17 cellular contexts compared by ENCODE assay signal in the genomic region with DNA sequence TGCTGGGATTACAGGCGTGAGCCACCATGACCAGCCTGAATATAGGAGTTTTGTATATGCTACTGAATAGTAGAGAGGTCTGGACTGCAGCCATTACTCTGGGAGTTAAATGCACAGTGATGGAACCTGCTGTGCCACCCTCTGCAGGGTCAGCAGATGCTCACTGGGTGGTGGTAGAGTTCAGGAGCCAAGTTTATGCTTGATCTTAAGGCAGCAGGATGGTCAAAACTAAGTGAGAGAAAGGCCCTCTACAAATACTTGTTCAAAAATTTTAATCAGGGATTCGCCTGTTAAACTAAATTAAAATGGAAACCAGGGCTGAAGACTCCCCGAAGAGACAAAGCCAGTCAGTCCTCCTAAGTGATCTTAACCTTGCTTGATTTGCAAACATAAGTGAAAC. TPM values are rescaled to one million over a fixed set of nuclear protein-coding genes. Genes with fewer than 3 reads are reported as not detected.
DNase-seq lines count a peak whose midpoint lies in the region; ATAC-seq and TF ChIP-seq lines count a peak whose summit lies in the region.
"Had no signal": no experiment of that assay in that cellular context is flagged by ENCODE, and none has a peak within 500 bp of the region (broad histone marks: within the 10 kb centered on the region; RNA-seq: fewer than 3 reads in every experiment).

No MANE protein-coding gene starts in this region.

- TF ChIP-seq POLR2A in NB4 (IDR thresholded peaks at IDR 0.05; ENCODE audit: extremely low read depth, insufficient read length) = no peak

- no peak overlapping the region for H3K4me3 Mint-ChIP-seq in activated T-helper 2 cell treated with anti-CD3 and anti-CD28 coated beads, Interferon-gamma antibody, Interleukin-2, Interleukin-4, amounts not matched to agents 10 μg/mL and 5 μg/mL and 100 μg/mL, durations not matched to agents 14 hours and 24 hours and 36 hours (ENCODE audit: low read depth)

- H3K4me1 ChIP-seq in BE2C = peaks cover 9% of the 10 kb centered on the region
- no peaks in the 10 kb centered on the region for H3K4me1 ChIP-seq in psoas muscle

- POLR2A ChIA-PET in HEK293T (lab: Yijun Ruan, JAX) = no interaction called here

- no peak for ATAC-seq in psoas muscle
- ATAC-seq: HCT116, left ventricle myocardium superior had no signal

- H3K27ac ChIP-seq in psoas muscle = no peak overlapping the region

- peaks cover 50% of the 10 kb centered on the region for H3K4me1 Mint-ChIP-seq in activated T-helper 2 cell treated with anti-CD3 and anti-CD28 coated beads, Interferon-gamma antibody, Interleukin-2, Interleukin-4, amounts not matched to agents 10 μg/mL and 5 μg/mL and 100 μg/mL, durations not matched to agents 14 hours and 24 hours and 36 hours (ENCODE audit: low read depth)

- 66 to 91% (median 75%) methylated on average over 3 of the region's 3 CpGs for WGBS in psoas muscle, 3 donors

- DNase-seq in BE2C (no peak), GM06990 (ENCODE audit: extremely low read depth, insufficient read length) (no peak), NB4 (ENCODE audit: low read depth) (peak; percentile 37), posterior cingulate gyrus (no peak), LoVo (ENCODE audit: low spot score) (no peak), HEK293T (ENCODE audit: extremely low spot score) (no peak), psoas muscle (no peak)
- DNase-seq in activated T-helper 2 cell treated with anti-CD3 and anti-CD28 coated beads, Interferon-gamma antibody, Interleukin-2, Interleukin-4, amounts not matched to agents 10 μg/mL and 5 μg/mL and 100 μg/mL, durations not matched to agents 14 hours and 24 hours and 36 hours (ENCODE audit: low spot score) = no peak
- DNase-seq: aorta; cortex of kidney; left ventricle myocardium superior; NCI-H2081; NCI-H774; Right ventricle myocardium superior; stimulated activated CD4-positive, alpha-beta T cell treated with anti-CD3 and anti-CD28 coated beads, Interleukin-1b, Interleukin-23, amount 100 ng/mL, for 48 hours; T1000 had no signal

- no peaks in the 10 kb centered on the region for H3K9me3 Mint-ChIP-seq in activated T-helper 2 cell treated with anti-CD3 and anti-CD28 coated beads, Interferon-gamma antibody, Interleukin-2, Interleukin-4, amounts not matched to agents 10 μg/mL and 5 μg/mL and 100 μg/mL, durations not matched to agents 14 hours and 24 hours and 36 hours

- H3K27ac Mint-ChIP-seq in activated T-helper 2 cell treated with anti-CD3 and anti-CD28 coated beads, Interferon-gamma antibody, Interleukin-2, Interleukin-4, amounts not matched to agents 10 μg/mL and 5 μg/mL and 100 μg/mL, durations not matched to agents 14 hours and 24 hours and 36 hours = peak overlapping the region; percentile 59

- no peaks in the 10 kb centered on the region for H3K36me3 Mint-ChIP-seq in activated T-helper 2 cell treated with anti-CD3 and anti-CD28 coated beads, Interferon-gamma antibody, Interleukin-2, Interleukin-4, amounts not matched to agents 10 μg/mL and 5 μg/mL and 100 μg/mL, durations not matched to agents 14 hours and 24 hours and 36 hours (ENCODE audit: low read depth)

- no peak overlapping the region for H3K4me3 ChIP-seq in BE2C (ENCODE audit: low read depth, low read length)
- no peak overlapping the region for H3K4me3 ChIP-seq in GM06990 (replicated peaks; ENCODE audit: low read depth, low read length)
- H3K4me3 ChIP-seq in NB4 (ENCODE audit: low read depth, low read length) = no peak overlapping the region
- no peak overlapping the region for H3K4me3 ChIP-seq in psoas muscle

- no peaks in the 10 kb centered on the region for H3K27me3 ChIP-seq in BE2C
- H3K27me3 ChIP-seq in GM06990 (replicated peaks; ENCODE audit: control insufficient read depth, insufficient read depth, low read length) = no peaks in the 10 kb centered on the region
- no peaks in the 10 kb centered on the region for H3K27me3 ChIP-seq in psoas muscle (ENCODE audit: insufficient read depth in 3 of 3, low read length in 2 of 3)

- intact Hi-C loops in activated T-helper 2 cell treated with anti-CD3 and anti-CD28 coated beads, Interferon-gamma antibody, Interleukin-2, Interleukin-4, amounts not matched to agents 10 μg/mL and 5 μg/mL and 100 μg/mL, durations not matched to agents 14 hours and 24 hours and 36 hours (cut with micrococcal nuclease) = loop anchor here (10.0 kb wide), 1 partner anchor 254 kb away; no protein-coding TSS in a partner anchor
- intact Hi-C loops in posterior cingulate gyrus (cut with DNase I) (no loop called here), psoas muscle (cut with DNase I) (no loop called here)

- CTCF ChIA-PET in HEK293T (lab: Yijun Ruan, JAX) = no interaction called here

- TF ChIP-seq CTCF in BE2C (IDR thresholded peaks at IDR 0.05; ENCODE audit: low read depth, low read length) (0 out of 2 replicates have a peak, but pooled peaks have one; percentile 6), GM06990 (IDR thresholded peaks at IDR 0.05; ENCODE audit: insufficient read depth, low read length, poor library complexity, severe bottlenecking) (peak; percentile 31), NB4 (IDR thresholded peaks at IDR 0.05; ENCODE audit: low read depth, low read length) (no peak), psoas muscle (IDR thresholded peaks at IDR 0.05) (no peak)

- H3K9me3 ChIP-seq in BE2C (no peaks in the 10 kb centered on the region), psoas muscle (no peaks in the 10 kb centered on the region)

- H3K36me3 ChIP-seq in BE2C = no peaks in the 10 kb centered on the region
- H3K36me3 ChIP-seq in GM06990 (ENCODE audit: control insufficient read depth, insufficient read depth, low read length) = no peaks in the 10 kb centered on the region
- H3K36me3 ChIP-seq in psoas muscle (ENCODE audit: insufficient read depth in 1 of 2, low read depth in 1 of 2) = no peaks in the 10 kb centered on the region

- H3K27me3 Mint-ChIP-seq in activated T-helper 2 cell treated with anti-CD3 and anti-CD28 coated beads, Interferon-gamma antibody, Interleukin-2, Interleukin-4, amounts not matched to agents 10 μg/mL and 5 μg/mL and 100 μg/mL, durations not matched to agents 14 hours and 24 hours and 36 hours (ENCODE audit: low read depth) = no peaks in the 10 kb centered on the region

TF ChIP-seq in HEK293T, 16 proteins besides CTCF, POLR2A, EP300 and RAD21:
- TF ChIP-seq L3MBTL2 (conservative IDR thresholded peaks at IDR 0.05) (no peak), NFRKB (IDR thresholded peaks at IDR 0.05) (no peak), FOXK2 (IDR thresholded peaks at IDR 0.05) (no peak), ELF4 (IDR thresholded peaks at IDR 0.05) (no peak), CTBP1 (IDR thresholded peaks at IDR 0.05; ENCODE audit: borderline replicate concordance) (no peak), LEF1 (IDR thresholded peaks at IDR 0.05; ENCODE audit: borderline replicate concordance) (no peak), ARNT (IDR thresholded peaks at IDR 0.05) (no peak), SUZ12 (IDR thresholded peaks at IDR 0.05) (no peak), BHLHE40 (IDR thresholded peaks at IDR 0.05; ENCODE audit: borderline replicate concordance) (no peak), HDGF (IDR thresholded peaks at IDR 0.05; ENCODE audit: borderline replicate concordance) (no peak), SP1 (IDR thresholded peaks at IDR 0.05) (no peak), TARDBP (IDR thresholded peaks at IDR 0.05) (no peak), FOXA1 (IDR thresholded peaks at IDR 0.05) (no peak)
- TF ChIP-seq, protein P1, sequence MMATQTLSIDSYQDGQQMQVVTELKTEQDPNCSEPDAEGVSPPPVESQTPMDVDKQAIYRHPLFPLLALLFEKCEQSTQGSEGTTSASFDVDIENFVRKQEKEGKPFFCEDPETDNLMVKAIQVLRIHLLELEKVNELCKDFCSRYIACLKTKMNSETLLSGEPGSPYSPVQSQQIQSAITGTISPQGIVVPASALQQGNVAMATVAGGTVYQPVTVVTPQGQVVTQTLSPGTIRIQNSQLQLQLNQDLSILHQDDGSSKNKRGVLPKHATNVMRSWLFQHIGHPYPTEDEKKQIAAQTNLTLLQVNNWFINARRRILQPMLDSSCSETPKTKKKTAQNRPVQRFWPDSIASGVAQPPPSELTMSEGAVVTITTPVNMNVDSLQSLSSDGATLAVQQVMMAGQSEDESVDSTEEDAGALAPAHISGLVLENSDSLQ (IDR thresholded peaks at IDR 0.05) = no peak
TF ChIP-seq in HEK293T: peak in this region for 0.

RNA-seq across cellular contexts. Expression of a gene that starts 4.1 kb away (rescaled TPM):
- polyA plus RNA-seq in BE2C (2012; ENCODE audit: insufficient read depth, insufficient read length, low read depth) = 73.7 TPM
- total RNA-seq in activated T-helper 2 cell treated with anti-CD3 and anti-CD28 coated beads, Interferon-gamma antibody, Interleukin-2, Interleukin-4, amounts not matched to agents 10 μg/mL and 5 μg/mL and 100 μg/mL, durations not matched to agents 14 hours and 24 hours and 36 hours = 22.2 and 23.3 TPM in 2 replicates
- 10 to 100 TPM; 11.2 to 21.8 (median 15.2) TPM for total RNA-seq in psoas muscle
- 10 to 100 TPM in 2 of 3 donors, 1 to 10 TPM in 1; 9.7 to 21.8 (median 10.2) TPM for polyA plus RNA-seq in psoas muscle

RNA-seq across cellular contexts. Expression of a gene that starts 8.0 kb away (rescaled TPM):
- polyA plus RNA-seq in BE2C (2012; ENCODE audit: insufficient read depth, insufficient read length, low read depth) = 60.9 TPM
- total RNA-seq in activated T-helper 2 cell treated with anti-CD3 and anti-CD28 coated beads, Interferon-gamma antibody, Interleukin-2, Interleukin-4, amounts not matched to agents 10 μg/mL and 5 μg/mL and 100 μg/mL, durations not matched to agents 14 hours and 24 hours and 36 hours = 33.6 and 34.3 TPM in 2 replicates
- total RNA-seq in psoas muscle = 10 to 100 TPM; 26.4 to 37.9 (median 28.1) TPM
- polyA plus RNA-seq in psoas muscle = 10 to 100 TPM; 26.3 to 48.4 (median 44.0) TPM

Comparison
In these comparisons a context has a peak if more than half of its experiments do, and no peak if none do; other contexts are left out.
1. CTCF ChIP-seq: peak in BE2C (single experiment) and GM06990 (single experiment); none in NB4 (single experiment) and psoas muscle (single experiment).